1 cellular context compared by ENCODE assay signal in genomic region chr17:49315551-49315951, GRCh38.
TF ChIP-seq lines count a peak whose summit lies in the region.

No MANE protein-coding gene starts in this region.

TF ChIP-seq in HepG2, 621 proteins besides CTCF, POLR2A, EP300 and RAD21 (continued from another document and continues in another):
- TF ChIP-seq, protein P1, sequence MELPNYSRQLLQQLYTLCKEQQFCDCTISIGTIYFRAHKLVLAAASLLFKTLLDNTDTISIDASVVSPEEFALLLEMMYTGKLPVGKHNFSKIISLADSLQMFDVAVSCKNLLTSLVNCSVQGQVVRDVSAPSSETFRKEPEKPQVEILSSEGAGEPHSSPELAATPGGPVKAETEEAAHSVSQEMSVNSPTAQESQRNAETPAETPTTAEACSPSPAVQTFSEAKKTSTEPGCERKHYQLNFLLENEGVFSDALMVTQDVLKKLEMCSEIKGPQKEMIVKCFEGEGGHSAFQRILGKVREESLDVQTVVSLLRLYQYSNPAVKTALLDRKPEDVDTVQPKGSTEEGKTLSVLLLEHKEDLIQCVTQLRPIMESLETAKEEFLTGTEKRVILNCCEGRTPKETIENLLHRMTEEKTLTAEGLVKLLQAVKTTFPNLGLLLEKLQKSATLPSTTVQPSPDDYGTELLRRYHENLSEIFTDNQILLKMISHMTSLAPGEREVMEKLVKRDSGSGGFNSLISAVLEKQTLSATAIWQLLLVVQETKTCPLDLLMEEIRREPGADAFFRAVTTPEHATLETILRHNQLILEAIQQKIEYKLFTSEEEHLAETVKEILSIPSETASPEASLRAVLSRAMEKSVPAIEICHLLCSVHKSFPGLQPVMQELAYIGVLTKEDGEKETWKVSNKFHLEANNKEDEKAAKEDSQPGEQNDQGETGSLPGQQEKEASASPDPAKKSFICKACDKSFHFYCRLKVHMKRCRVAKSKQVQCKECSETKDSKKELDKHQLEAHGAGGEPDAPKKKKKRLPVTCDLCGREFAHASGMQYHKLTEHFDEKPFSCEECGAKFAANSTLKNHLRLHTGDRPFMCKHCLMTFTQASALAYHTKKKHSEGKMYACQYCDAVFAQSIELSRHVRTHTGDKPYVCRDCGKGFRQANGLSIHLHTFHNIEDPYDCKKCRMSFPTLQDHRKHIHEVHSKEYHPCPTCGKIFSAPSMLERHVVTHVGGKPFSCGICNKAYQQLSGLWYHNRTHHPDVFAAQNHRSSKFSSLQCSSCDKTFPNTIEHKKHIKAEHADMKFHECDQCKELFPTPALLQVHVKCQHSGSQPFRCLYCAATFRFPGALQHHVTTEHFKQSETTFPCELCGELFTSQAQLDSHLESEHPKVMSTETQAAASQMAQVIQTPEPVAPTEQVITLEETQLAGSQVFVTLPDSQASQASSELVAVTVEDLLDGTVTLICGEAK (IDR thresholded peaks at IDR 0.05), result no peak
- TF ChIP-seq, protein P1 (CRISPR knock-in tag; IDR thresholded peaks at IDR 0.05), result no peak
- TF ChIP-seq FOXA3 (CRISPR knock-in tag; IDR thresholded peaks at IDR 0.05), result peak; percentile 32; the same call in 1 of the 2 replicates
- no peak for TF ChIP-seq HDAC1 (CRISPR knock-in tag; IDR thresholded peaks at IDR 0.05)
- no peak for TF ChIP-seq ZNF207 (IDR thresholded peaks at IDR 0.05; ENCODE audit: borderline replicate concordance)
- TF ChIP-seq MIER2 (CRISPR knock-in tag; IDR thresholded peaks at IDR 0.05), result no peak
- no peak for TF ChIP-seq SMARCC2 (IDR thresholded peaks at IDR 0.05)
- no peak for TF ChIP-seq JUND (CRISPR knock-in tag; IDR thresholded peaks at IDR 0.05)
- no peak for TF ChIP-seq KIAA2018 (CRISPR knock-in tag; IDR thresholded peaks at IDR 0.05; ENCODE audit: borderline replicate concordance)
- TF ChIP-seq SNAPC5 (CRISPR knock-in tag; IDR thresholded peaks at IDR 0.05; ENCODE audit: borderline replicate concordance), result no peak
- no peak for TF ChIP-seq ZNF570 (CRISPR knock-in tag; IDR thresholded peaks at IDR 0.05; ENCODE audit: borderline replicate concordance)
- no peak for TF ChIP-seq ZNF3 (CRISPR knock-in tag; IDR thresholded peaks at IDR 0.05)
- no peak for TF ChIP-seq MAFF (IDR thresholded peaks at IDR 0.05; ENCODE audit: low read depth, low read length)
- no peak for TF ChIP-seq PBX2 (CRISPR knock-in tag; IDR thresholded peaks at IDR 0.05)
- TF ChIP-seq ZNF274 (CRISPR knock-in tag; IDR thresholded peaks at IDR 0.05), result no peak
- TF ChIP-seq ZFP41 (CRISPR knock-in tag; IDR thresholded peaks at IDR 0.05; ENCODE audit: borderline replicate concordance), result no peak
- TF ChIP-seq FLYWCH1 (CRISPR knock-in tag; IDR thresholded peaks at IDR 0.05), result no peak
- TF ChIP-seq NFIC (IDR thresholded peaks at IDR 0.05; ENCODE audit: low read length), result no peak
- no peak for TF ChIP-seq ZNF589 (CRISPR knock-in tag; conservative IDR thresholded peaks at IDR 0.05)
- TF ChIP-seq ARID5B (CRISPR knock-in tag; IDR thresholded peaks at IDR 0.05), result 0 out of 2 replicates have a peak, but pooled peaks have one; percentile 14
- no peak for TF ChIP-seq ZNF749 (CRISPR knock-in tag; IDR thresholded peaks at IDR 0.05; ENCODE audit: borderline replicate concordance)
- TF ChIP-seq ATF2 (CRISPR knock-in tag; IDR thresholded peaks at IDR 0.05), result no peak
- TF ChIP-seq CHCHD3 (CRISPR knock-in tag; IDR thresholded peaks at IDR 0.05), result no peak
- TF ChIP-seq SCMH1 (CRISPR knock-in tag; IDR thresholded peaks at IDR 0.05; ENCODE audit: borderline replicate concordance), result no peak
- no peak for TF ChIP-seq ATAD3A (CRISPR knock-in tag; IDR thresholded peaks at IDR 0.05)
- no peak for TF ChIP-seq ZNF20 (CRISPR knock-in tag; IDR thresholded peaks at IDR 0.05)
- no peak for TF ChIP-seq DPF2 (CRISPR knock-in tag; IDR thresholded peaks at IDR 0.05; ENCODE audit: borderline replicate concordance, low read depth)
- TF ChIP-seq CBX1 (IDR thresholded peaks at IDR 0.05; ENCODE audit: low read depth), result no peak
- no peak for TF ChIP-seq ZFP36 (IDR thresholded peaks at IDR 0.05; ENCODE audit: borderline replicate concordance, low read depth, low read length, partially characterized antibody)
- no peak for TF ChIP-seq ZNF709 (CRISPR knock-in tag; IDR thresholded peaks at IDR 0.05)
